Comparison of ENCODE assay signal across 11 cellular contexts in the genomic region with DNA sequence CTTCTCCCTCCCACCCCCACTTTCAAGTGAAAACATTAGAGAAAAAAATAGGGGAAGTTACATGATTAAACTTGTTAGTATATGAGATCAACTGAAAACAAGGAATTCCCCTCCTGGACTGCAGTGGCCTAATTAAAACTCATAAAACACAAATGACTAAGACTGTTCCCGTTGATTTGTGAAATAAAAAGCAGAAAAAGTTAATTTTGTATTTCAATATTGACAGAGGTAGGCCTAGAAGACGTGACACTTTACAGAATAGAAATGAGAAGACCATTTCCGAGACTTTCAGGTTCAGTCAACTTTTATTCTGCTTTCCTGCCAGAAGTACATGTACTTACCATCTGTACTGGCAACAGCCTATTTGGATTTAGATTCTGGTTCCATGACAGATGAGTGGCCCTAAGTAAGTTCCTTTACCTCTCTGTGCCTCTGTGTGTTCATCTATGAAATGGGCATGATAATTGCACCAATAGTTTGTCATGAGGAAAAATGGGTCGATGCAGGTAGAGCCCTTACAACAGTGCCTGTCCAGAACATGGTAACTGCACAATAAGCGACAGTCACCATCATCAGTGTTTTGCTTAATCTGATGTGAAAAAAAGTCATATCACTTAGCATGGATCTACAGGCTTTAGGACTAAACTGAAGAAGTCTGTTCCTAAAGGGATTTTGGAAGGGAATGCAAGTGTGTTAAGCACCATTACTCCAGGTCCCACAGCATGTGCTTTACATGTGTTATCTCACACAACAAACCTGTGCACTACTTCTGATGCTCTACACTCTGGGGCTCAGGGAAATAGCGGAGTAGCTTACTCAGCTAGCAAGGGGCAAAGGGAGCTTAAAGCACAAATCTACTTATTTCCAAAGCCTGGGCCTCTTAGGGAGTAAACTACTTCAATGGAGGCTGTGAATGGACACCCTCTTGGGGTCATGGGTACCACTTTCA.
A peak's percentile ranks its signal among the peaks of the same experiment; 100 is the strongest.
DNase-seq lines count a peak whose midpoint lies in the region; ATAC-seq, FAIRE-seq and TF ChIP-seq lines count a peak whose summit lies in the region.
"Had no signal": no experiment of that assay in that cellular context is flagged by ENCODE, and none has a peak within 500 bp of the region (broad histone marks: within the 10 kb centered on the region; RNA-seq: fewer than 3 reads in every experiment).

No MANE protein-coding gene starts in this region.

- H3K4me3 ChIP-seq in astrocyte (ENCODE audit: insufficient read depth, low read depth, low read length) = peak overlapping the region; percentile 39
- H3K4me3 ChIP-seq: lung had no signal

- peaks cover 56% of the 10 kb centered on the region for H3K4me1 Mint-ChIP-seq in activated T-cell treated with anti-CD3 and anti-CD28 coated beads, Interleukin-2, amount 50 U/mL, for 4 hours (ENCODE audit: low read depth)
- peaks cover 50 to 60% (median 59%) of the 10 kb centered on the region in 3 donors for H3K4me1 Mint-ChIP-seq in IgD-negative memory B cell
- peaks cover 46% of the 10 kb centered on the region for H3K4me1 Mint-ChIP-seq in astrocyte (ENCODE audit: low read depth, unreplicated experiment)
- H3K4me1 Mint-ChIP-seq in stimulated activated naive CD8-positive, alpha-beta T cell treated with anti-CD3 and anti-CD28 coated beads, Interleukin-15, Interleukin-2, amounts not matched to agents 100 ng/mL and 50 ng/mL, for 24 hours (ENCODE audit: low read depth) = peaks cover 80% of the 10 kb centered on the region

- peak overlapping the region; percentile 53 for H3K27ac ChIP-seq in astrocyte (ENCODE audit: low read depth, low read length)

- no peaks in the 10 kb centered on the region for H3K9me3 Mint-ChIP-seq in activated T-cell treated with anti-CD3 and anti-CD28 coated beads, Interleukin-2, amount 50 U/mL, for 4 hours
- H3K9me3 Mint-ChIP-seq in IgD-negative memory B cell = no peaks in the 10 kb centered on the region
- H3K9me3 Mint-ChIP-seq in astrocyte (ENCODE audit: unreplicated experiment) = no peaks in the 10 kb centered on the region
- H3K9me3 Mint-ChIP-seq in stimulated activated naive CD8-positive, alpha-beta T cell treated with anti-CD3 and anti-CD28 coated beads, Interleukin-15, Interleukin-2, amounts not matched to agents 100 ng/mL and 50 ng/mL, for 24 hours = no peaks in the 10 kb centered on the region

- H3K27me3 ChIP-seq in astrocyte (ENCODE audit: insufficient read depth, low read length) = no peaks in the 10 kb centered on the region

- H3K4me2 ChIP-seq in astrocyte (ENCODE audit: low read length) = peak overlapping the region; percentile 72

- H3K79me2 ChIP-seq in astrocyte (ENCODE audit: insufficient read depth, low read length) = peaks cover 90% of the 10 kb centered on the region

- peak overlapping the region; percentile 76 for H3K4me3 Mint-ChIP-seq in activated T-cell treated with anti-CD3 and anti-CD28 coated beads, Interleukin-2, amount 50 U/mL, for 4 hours
- peak overlapping the region; percentile 44 to 93 (median 77) for H3K4me3 Mint-ChIP-seq in IgD-negative memory B cell
- H3K4me3 Mint-ChIP-seq in astrocyte (ENCODE audit: unreplicated experiment) = peak overlapping the region; percentile 20
- peak overlapping the region; percentile 72 for H3K4me3 Mint-ChIP-seq in stimulated activated naive CD8-positive, alpha-beta T cell treated with anti-CD3 and anti-CD28 coated beads, Interleukin-15, Interleukin-2, amounts not matched to agents 100 ng/mL and 50 ng/mL, for 24 hours

- ATAC-seq in activated T-cell treated with anti-CD3 and anti-CD28 coated beads, Interleukin-2, amount 50 U/mL, for 4 hours = peak; percentile 39 to 40

- H3K27ac Mint-ChIP-seq in IgD-negative memory B cell (peak overlapping the region; percentile 43 to 84 (median 74)), astrocyte (ENCODE audit: unreplicated experiment) (no peak overlapping the region)
- H3K27ac Mint-ChIP-seq in stimulated activated naive CD8-positive, alpha-beta T cell treated with anti-CD3 and anti-CD28 coated beads, Interleukin-15, Interleukin-2, amounts not matched to agents 100 ng/mL and 50 ng/mL, for 24 hours = peak overlapping the region; percentile 87

- H3K36me3 Mint-ChIP-seq in activated T-cell treated with anti-CD3 and anti-CD28 coated beads, Interleukin-2, amount 50 U/mL, for 4 hours (ENCODE audit: insufficient read depth) = peaks cover 47% of the 10 kb centered on the region
- H3K36me3 Mint-ChIP-seq in IgD-negative memory B cell (peaks cover 3% of the 10 kb centered on the region), astrocyte (ENCODE audit: low read depth, unreplicated experiment) (peaks cover 6% of the 10 kb centered on the region)
- H3K36me3 Mint-ChIP-seq in stimulated activated naive CD8-positive, alpha-beta T cell treated with anti-CD3 and anti-CD28 coated beads, Interleukin-15, Interleukin-2, amounts not matched to agents 100 ng/mL and 50 ng/mL, for 24 hours (ENCODE audit: low read depth) = peaks cover 81% of the 10 kb centered on the region

- peaks cover 31% of the 10 kb centered on the region for H4K20me1 ChIP-seq in astrocyte (ENCODE audit: insufficient read depth, low read length)

- no peak overlapping the region for H2AFZ ChIP-seq in astrocyte (ENCODE audit: low read depth, low read length)

- H3K27me3 Mint-ChIP-seq in activated T-cell treated with anti-CD3 and anti-CD28 coated beads, Interleukin-2, amount 50 U/mL, for 4 hours (ENCODE audit: low read depth) = no peaks in the 10 kb centered on the region
- H3K27me3 Mint-ChIP-seq in IgD-negative memory B cell (peaks cover 3% of the 10 kb centered on the region), astrocyte (ENCODE audit: low read depth, unreplicated experiment) (no peaks in the 10 kb centered on the region)
- no peaks in the 10 kb centered on the region for H3K27me3 Mint-ChIP-seq in stimulated activated naive CD8-positive, alpha-beta T cell treated with anti-CD3 and anti-CD28 coated beads, Interleukin-15, Interleukin-2, amounts not matched to agents 100 ng/mL and 50 ng/mL, for 24 hours

- peaks cover 46% of the 10 kb centered on the region for H3K36me3 ChIP-seq in astrocyte (ENCODE audit: insufficient read depth, low read length)

- peaks cover 55% of the 10 kb centered on the region for H3K4me1 ChIP-seq in astrocyte (ENCODE audit: insufficient read depth, low read length)

- no peaks in the 10 kb centered on the region for H3K9me3 ChIP-seq in astrocyte (ENCODE audit: insufficient read depth, low read depth, low read length)

- no peak for TF ChIP-seq CTCF in astrocyte (IDR thresholded peaks at IDR 0.05; ENCODE audit: insufficient read depth, low read depth, low read length)

- DNase-seq in activated T-cell treated with anti-CD3 and anti-CD28 coated beads, Interleukin-2, amount 50 U/mL, for 4 hours = no peak
- DNase-seq in activated T-cell treated with anti-CD3 and anti-CD28 coated beads for 4 hours (no peak), astrocyte (ENCODE audit: low read depth) (peak; percentile 27), posterior cingulate gyrus (no peak), AG08395 (ENCODE audit: low spot score) (no peak)
- no peak for DNase-seq in stimulated activated naive CD4-positive, alpha-beta T cell (lab: John Stamatoyannopoulos, UW)
- DNase-seq: NCI-H69; stimulated activated CD4-positive, alpha-beta T cell treated with anti-CD3 and anti-CD28 coated beads, Interleukin-1b, Interleukin-23, amount 100 ng/mL, for 48 hours had no signal

- intact Hi-C loops in posterior cingulate gyrus (cut with DNase I) = no loop called here

- peak overlapping the region; percentile 61 for H3K9ac ChIP-seq in astrocyte (ENCODE audit: low read length)

- peak; percentile 92 for FAIRE-seq in astrocyte (lab: Jason Lieb, UNC)

Comparison
In these comparisons a context has a peak if more than half of its experiments do, and no peak if none do; other contexts are left out.
1. H3K4me3 Mint-ChIP-seq: peak in every context shown above with its lines; median percentile 77 in IgD-negative memory B cell; 76 in activated T-cell treated with anti-CD3 and anti-CD28 coated beads, Interleukin-2, amount 50 U/mL, for 4 hours; 72 in stimulated activated naive CD8-positive, alpha-beta T cell treated with anti-CD3 and anti-CD28 coated beads, Interleukin-15, Interleukin-2, amounts not matched to agents 100 ng/mL and 50 ng/mL, for 24 hours; 20 in astrocyte.